In genomic region chr6:135251964-135252429, GRCh38 we compare ENCODE assay signal across 12 cellular contexts.
DNase-seq lines count a peak whose midpoint lies in the region; ATAC-seq and TF ChIP-seq lines count a peak whose summit lies in the region.
"Had no signal": no experiment of that assay in that cellular context is flagged by ENCODE, and none has a peak within 500 bp of the region (broad histone marks: within the 10 kb centered on the region; RNA-seq: fewer than 3 reads in every experiment).

No MANE protein-coding gene starts in this region.

- no peaks in the 10 kb centered on the region for H3K27me3 ChIP-seq in stomach
- H3K27me3 ChIP-seq: upper lobe of left lung had no signal

- peaks cover 5 to 18% (median 14%) of the 10 kb centered on the region in 4 donors for H3K4me1 ChIP-seq in stomach

- H3K4me3 ChIP-seq in stomach: no peak overlapping the region
- H3K4me3 ChIP-seq: upper lobe of left lung had no signal

- TF ChIP-seq EP300 in stomach (IDR thresholded peaks at IDR 0.05): no peak

- ATAC-seq in activated naive CD4-positive, alpha-beta T cell treated with anti-CD3 and anti-CD28 coated beads, Interleukin-2, amount 50 U/mL, for 72 hours: peak; percentile 43 to 64
- ATAC-seq in HG03442 (IDR thresholded peaks at IDR 0.05; ENCODE audit: unreplicated experiment): no peak
- no peak for ATAC-seq in esophagus mucosa

- intact Hi-C loops in stomach (cut with DNase I; ENCODE audit: low total_unique reads): no loop called here

- CTCF ChIA-PET in HEK293T (lab: Yijun Ruan, JAX): no interaction called here

- H3K27ac ChIP-seq in stomach: peak overlapping the region in 3 of 5 donors; percentile 14 to 68 (median 63)
- H3K27ac ChIP-seq: upper lobe of left lung had no signal

- 61 to 74% (median 63%) methylated on average over 8 of the region's 8 CpGs for WGBS in stomach, 5 donors

- H3K9me3 ChIP-seq in stomach: no peaks in the 10 kb centered on the region
- H3K9me3 ChIP-seq: upper lobe of left lung had no signal

- H3K36me3 ChIP-seq in stomach: no peaks in the 10 kb centered on the region
- H3K36me3 ChIP-seq: upper lobe of left lung had no signal

- H3K36me3 Mint-ChIP-seq in activated naive CD4-positive, alpha-beta T cell treated with anti-CD3 and anti-CD28 coated beads, Interleukin-2, amount 50 U/mL, for 72 hours: no peaks in the 10 kb centered on the region
- H3K36me3 Mint-ChIP-seq: activated naive CD8-positive, alpha-beta T cell had no signal

- POLR2A ChIA-PET in HEK293T (lab: Yijun Ruan, JAX): no interaction called here

- DNase-seq in activated naive CD4-positive, alpha-beta T cell treated with anti-CD3 and anti-CD28 coated beads, Interleukin-2, amount 50 U/mL, for 72 hours (ENCODE audit: low spot score in 2 of 2): no peak
- DNase-seq in activated naive CD4-positive, alpha-beta T cell treated with Interleukin-2 at 50 U/mL for 16 hours: no peak
- DNase-seq in NCI-H526 treated with DMSO at 0.1 percent for 48 hours (lab: John Stamatoyannopoulos, UW) (peak; percentile 100), hepatic stellate cell (ENCODE audit: low spot score) (peak; percentile 35), stomach (no peak), HEK293T (ENCODE audit: extremely low spot score) (no peak)
- DNase-seq: activated CD4-positive, alpha-beta T cell treated with anti-CD3 and anti-CD28 coated beads for 4 hours; head of caudate nucleus had no signal

- no peak for TF ChIP-seq POLR2A in stomach (IDR thresholded peaks at IDR 0.05)

- no peaks in the 10 kb centered on the region for H3K9me3 Mint-ChIP-seq in activated naive CD4-positive, alpha-beta T cell treated with anti-CD3 and anti-CD28 coated beads, Interleukin-2, amount 50 U/mL, for 72 hours

- no peak for TF ChIP-seq CTCF in stomach (IDR thresholded peaks at IDR 0.05)

- H3K27ac Mint-ChIP-seq in activated naive CD4-positive, alpha-beta T cell treated with anti-CD3 and anti-CD28 coated beads, Interleukin-2, amount 50 U/mL, for 72 hours: no peak overlapping the region
- H3K27ac Mint-ChIP-seq: activated naive CD8-positive, alpha-beta T cell had no signal

TF ChIP-seq in HEK293T, 16 proteins besides CTCF, POLR2A, EP300 and RAD21:
- TF ChIP-seq SP1 (IDR thresholded peaks at IDR 0.05) (no peak), SUZ12 (IDR thresholded peaks at IDR 0.05) (no peak), ELF4 (IDR thresholded peaks at IDR 0.05) (no peak), CTBP1 (IDR thresholded peaks at IDR 0.05; ENCODE audit: borderline replicate concordance) (no peak), ZNF384 (IDR thresholded peaks at IDR 0.05) (no peak), NFRKB (IDR thresholded peaks at IDR 0.05) (no peak), BHLHE40 (IDR thresholded peaks at IDR 0.05; ENCODE audit: borderline replicate concordance) (no peak), TARDBP (IDR thresholded peaks at IDR 0.05) (no peak), FOXA1 (IDR thresholded peaks at IDR 0.05) (no peak), HDGF (IDR thresholded peaks at IDR 0.05; ENCODE audit: borderline replicate concordance) (no peak), FOXK2 (IDR thresholded peaks at IDR 0.05) (no peak), FOXM1 (IDR thresholded peaks at IDR 0.05; ENCODE audit: borderline replicate concordance) (no peak), ARNT (IDR thresholded peaks at IDR 0.05) (no peak), L3MBTL2 (conservative IDR thresholded peaks at IDR 0.05) (no peak), LEF1 (IDR thresholded peaks at IDR 0.05; ENCODE audit: borderline replicate concordance) (no peak)
- TF ChIP-seq, protein P1, sequence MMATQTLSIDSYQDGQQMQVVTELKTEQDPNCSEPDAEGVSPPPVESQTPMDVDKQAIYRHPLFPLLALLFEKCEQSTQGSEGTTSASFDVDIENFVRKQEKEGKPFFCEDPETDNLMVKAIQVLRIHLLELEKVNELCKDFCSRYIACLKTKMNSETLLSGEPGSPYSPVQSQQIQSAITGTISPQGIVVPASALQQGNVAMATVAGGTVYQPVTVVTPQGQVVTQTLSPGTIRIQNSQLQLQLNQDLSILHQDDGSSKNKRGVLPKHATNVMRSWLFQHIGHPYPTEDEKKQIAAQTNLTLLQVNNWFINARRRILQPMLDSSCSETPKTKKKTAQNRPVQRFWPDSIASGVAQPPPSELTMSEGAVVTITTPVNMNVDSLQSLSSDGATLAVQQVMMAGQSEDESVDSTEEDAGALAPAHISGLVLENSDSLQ (IDR thresholded peaks at IDR 0.05): no peak

Comparison
In these comparisons a context has a peak if more than half of its experiments do, and no peak if none do; other contexts are left out.
1. ATAC-seq: peak in activated naive CD4-positive, alpha-beta T cell treated with anti-CD3 and anti-CD28 coated beads, Interleukin-2, amount 50 U/mL, for 72 hours (2 of 2); none in HG03442 (single experiment) and esophagus mucosa (single experiment).
2. DNase-seq: peak in NCI-H526 treated with DMSO at 0.1 percent for 48 hours (single experiment) and hepatic stellate cell (single experiment); none in activated naive CD4-positive, alpha-beta T cell treated with anti-CD3 and anti-CD28 coated beads, Interleukin-2, amount 50 U/mL, for 72 hours (0 of 2), activated naive CD4-positive, alpha-beta T cell treated with Interleukin-2 at 50 U/mL for 16 hours (single experiment), stomach (single experiment) and HEK293T (single experiment).